1 cellular context compared by ENCODE assay signal in the genomic region with DNA sequence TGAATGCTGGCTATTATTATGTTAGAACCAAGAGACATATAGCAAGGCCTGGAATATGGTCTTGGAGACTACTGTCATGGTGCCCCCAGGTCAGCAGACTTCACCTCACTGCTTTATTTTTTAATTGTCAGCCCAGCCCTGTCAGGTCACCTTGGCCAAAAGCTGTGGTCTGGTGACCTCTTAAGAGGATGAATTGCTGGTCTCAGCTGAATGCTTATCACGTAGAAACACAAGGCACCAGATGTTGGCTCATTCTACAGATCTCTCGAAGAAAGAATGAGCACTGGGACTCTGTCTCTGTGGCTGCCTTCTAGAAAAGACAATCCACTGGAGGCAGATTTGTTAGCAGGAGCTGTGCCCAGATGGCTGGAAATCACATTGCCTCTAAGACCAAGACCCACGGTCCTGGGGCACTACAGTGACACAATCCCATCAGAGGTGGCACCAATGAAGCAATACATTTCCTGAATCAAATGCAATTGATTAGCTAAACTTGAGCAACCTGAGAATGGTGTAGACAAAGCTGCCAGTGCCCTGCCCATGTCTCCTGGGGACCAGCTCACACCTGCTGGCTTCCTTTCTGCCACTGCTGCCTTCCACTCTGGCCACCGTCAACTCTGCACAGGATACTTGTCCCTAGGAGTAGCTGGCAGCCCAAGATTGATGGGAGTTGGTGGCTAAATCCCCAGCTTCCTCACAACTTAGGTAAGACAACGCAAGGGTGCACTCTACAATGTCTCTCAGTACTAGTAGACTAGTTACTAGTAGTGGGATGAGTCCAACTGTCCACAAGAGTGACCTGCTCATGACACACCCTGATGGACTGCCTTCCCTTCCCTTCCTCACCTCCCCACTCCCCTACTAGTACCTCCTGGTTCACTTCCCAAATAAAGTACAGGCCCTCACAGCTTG.
TF ChIP-seq lines count a peak whose summit lies in the region.

No MANE protein-coding gene starts in this region.

TF ChIP-seq in K562, 482 proteins besides CTCF, POLR2A, EP300 and RAD21 (continued from another document and continues in another):
- TF ChIP-seq GTF2E2 (tag; IDR thresholded peaks at IDR 0.05): no peak
- TF ChIP-seq ATF1 (CRISPR knock-in tag; IDR thresholded peaks at IDR 0.05): no peak
- no peak for TF ChIP-seq ATF1 (tag; IDR thresholded peaks at IDR 0.05)
- TF ChIP-seq, protein P1, sequence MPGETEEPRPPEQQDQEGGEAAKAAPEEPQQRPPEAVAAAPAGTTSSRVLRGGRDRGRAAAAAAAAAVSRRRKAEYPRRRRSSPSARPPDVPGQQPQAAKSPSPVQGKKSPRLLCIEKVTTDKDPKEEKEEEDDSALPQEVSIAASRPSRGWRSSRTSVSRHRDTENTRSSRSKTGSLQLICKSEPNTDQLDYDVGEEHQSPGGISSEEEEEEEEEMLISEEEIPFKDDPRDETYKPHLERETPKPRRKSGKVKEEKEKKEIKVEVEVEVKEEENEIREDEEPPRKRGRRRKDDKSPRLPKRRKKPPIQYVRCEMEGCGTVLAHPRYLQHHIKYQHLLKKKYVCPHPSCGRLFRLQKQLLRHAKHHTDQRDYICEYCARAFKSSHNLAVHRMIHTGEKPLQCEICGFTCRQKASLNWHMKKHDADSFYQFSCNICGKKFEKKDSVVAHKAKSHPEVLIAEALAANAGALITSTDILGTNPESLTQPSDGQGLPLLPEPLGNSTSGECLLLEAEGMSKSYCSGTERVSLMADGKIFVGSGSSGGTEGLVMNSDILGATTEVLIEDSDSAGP (CRISPR knock-in tag; IDR thresholded peaks at IDR 0.05): no peak
- TF ChIP-seq PYGO2 (tag; IDR thresholded peaks at IDR 0.05): no peak
- TF ChIP-seq SMC3 (conservative IDR thresholded peaks at IDR 0.05; ENCODE audit: insufficient read depth, low read depth, low read length): no peak
- TF ChIP-seq MEF2A (IDR thresholded peaks at IDR 0.05; ENCODE audit: control insufficient read depth, low read depth, low read length): no peak
- no peak for TF ChIP-seq GTF2A2 (tag; IDR thresholded peaks at IDR 0.05)
- no peak for TF ChIP-seq MAZ (CRISPR knock-in tag; conservative IDR thresholded peaks at IDR 0.05 in 1 of 2, IDR thresholded peaks at IDR 0.05 in 1 of 2)
- TF ChIP-seq GTF2B (IDR thresholded peaks at IDR 0.05; ENCODE audit: extremely low read depth, insufficient read length): no peak
- no peak for TF ChIP-seq FOXA1 (IDR thresholded peaks at IDR 0.05; ENCODE audit: borderline replicate concordance)
- no peak for TF ChIP-seq ZNF354B (CRISPR knock-in tag; IDR thresholded peaks at IDR 0.05)
- TF ChIP-seq PHB2 (IDR thresholded peaks at IDR 0.05; ENCODE audit: low read depth): no peak
- no peak for TF ChIP-seq KAT7 (CRISPR knock-in tag; IDR thresholded peaks at IDR 0.05; ENCODE audit: borderline replicate concordance)
- TF ChIP-seq NFYB (IDR thresholded peaks at IDR 0.05; ENCODE audit: extremely low read depth, insufficient read length): no peak
- no peak for TF ChIP-seq SP1 (CRISPR knock-in tag; IDR thresholded peaks at IDR 0.05)
- no peak for TF ChIP-seq ZNF12 (CRISPR knock-in tag; IDR thresholded peaks at IDR 0.05)
- TF ChIP-seq PTBP1 (IDR thresholded peaks at IDR 0.05; ENCODE audit: low read depth, low read length): no peak
- TF ChIP-seq ZEB2 (IDR thresholded peaks at IDR 0.05): peak; percentile 71; the same call in 1 of the 2 replicates
- TF ChIP-seq, protein P2, sequence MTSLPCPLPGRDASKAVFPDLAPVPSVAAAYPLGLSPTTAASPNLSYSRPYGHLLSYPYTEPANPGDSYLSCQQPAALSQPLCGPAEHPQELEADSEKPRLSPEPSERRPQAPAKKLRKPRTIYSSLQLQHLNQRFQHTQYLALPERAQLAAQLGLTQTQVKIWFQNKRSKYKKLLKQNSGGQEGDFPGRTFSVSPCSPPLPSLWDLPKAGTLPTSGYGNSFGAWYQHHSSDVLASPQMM (CRISPR knock-in tag; IDR thresholded peaks at IDR 0.05): no peak
- TF ChIP-seq CBFA2T2 (conservative IDR thresholded peaks at IDR 0.05): peak; percentile 93
- TF ChIP-seq, protein P3, sequence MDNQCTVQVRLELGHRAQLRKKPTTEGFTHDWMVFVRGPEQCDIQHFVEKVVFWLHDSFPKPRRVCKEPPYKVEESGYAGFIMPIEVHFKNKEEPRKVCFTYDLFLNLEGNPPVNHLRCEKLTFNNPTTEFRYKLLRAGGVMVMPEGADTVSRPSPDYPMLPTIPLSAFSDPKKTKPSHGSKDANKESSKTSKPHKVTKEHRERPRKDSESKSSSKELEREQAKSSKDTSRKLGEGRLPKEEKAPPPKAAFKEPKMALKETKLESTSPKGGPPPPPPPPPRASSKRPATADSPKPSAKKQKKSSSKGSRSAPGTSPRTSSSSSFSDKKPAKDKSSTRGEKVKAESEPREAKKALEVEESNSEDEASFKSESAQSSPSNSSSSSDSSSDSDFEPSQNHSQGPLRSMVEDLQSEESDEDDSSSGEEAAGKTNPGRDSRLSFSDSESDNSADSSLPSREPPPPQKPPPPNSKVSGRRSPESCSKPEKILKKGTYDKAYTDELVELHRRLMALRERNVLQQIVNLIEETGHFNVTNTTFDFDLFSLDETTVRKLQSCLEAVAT (IDR thresholded peaks at IDR 0.05): peak in 1 of 2 experiments; percentile 36; a peak in 1 of 4 replicates
- TF ChIP-seq, protein P4, sequence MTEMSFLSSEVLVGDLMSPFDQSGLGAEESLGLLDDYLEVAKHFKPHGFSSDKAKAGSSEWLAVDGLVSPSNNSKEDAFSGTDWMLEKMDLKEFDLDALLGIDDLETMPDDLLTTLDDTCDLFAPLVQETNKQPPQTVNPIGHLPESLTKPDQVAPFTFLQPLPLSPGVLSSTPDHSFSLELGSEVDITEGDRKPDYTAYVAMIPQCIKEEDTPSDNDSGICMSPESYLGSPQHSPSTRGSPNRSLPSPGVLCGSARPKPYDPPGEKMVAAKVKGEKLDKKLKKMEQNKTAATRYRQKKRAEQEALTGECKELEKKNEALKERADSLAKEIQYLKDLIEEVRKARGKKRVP (CRISPR knock-in tag; IDR thresholded peaks at IDR 0.05): no peak
- TF ChIP-seq PCBP2 (IDR thresholded peaks at IDR 0.05; ENCODE audit: low read depth, low read length, poor library complexity, severe bottlenecking): no peak
- TF ChIP-seq, protein P5, sequence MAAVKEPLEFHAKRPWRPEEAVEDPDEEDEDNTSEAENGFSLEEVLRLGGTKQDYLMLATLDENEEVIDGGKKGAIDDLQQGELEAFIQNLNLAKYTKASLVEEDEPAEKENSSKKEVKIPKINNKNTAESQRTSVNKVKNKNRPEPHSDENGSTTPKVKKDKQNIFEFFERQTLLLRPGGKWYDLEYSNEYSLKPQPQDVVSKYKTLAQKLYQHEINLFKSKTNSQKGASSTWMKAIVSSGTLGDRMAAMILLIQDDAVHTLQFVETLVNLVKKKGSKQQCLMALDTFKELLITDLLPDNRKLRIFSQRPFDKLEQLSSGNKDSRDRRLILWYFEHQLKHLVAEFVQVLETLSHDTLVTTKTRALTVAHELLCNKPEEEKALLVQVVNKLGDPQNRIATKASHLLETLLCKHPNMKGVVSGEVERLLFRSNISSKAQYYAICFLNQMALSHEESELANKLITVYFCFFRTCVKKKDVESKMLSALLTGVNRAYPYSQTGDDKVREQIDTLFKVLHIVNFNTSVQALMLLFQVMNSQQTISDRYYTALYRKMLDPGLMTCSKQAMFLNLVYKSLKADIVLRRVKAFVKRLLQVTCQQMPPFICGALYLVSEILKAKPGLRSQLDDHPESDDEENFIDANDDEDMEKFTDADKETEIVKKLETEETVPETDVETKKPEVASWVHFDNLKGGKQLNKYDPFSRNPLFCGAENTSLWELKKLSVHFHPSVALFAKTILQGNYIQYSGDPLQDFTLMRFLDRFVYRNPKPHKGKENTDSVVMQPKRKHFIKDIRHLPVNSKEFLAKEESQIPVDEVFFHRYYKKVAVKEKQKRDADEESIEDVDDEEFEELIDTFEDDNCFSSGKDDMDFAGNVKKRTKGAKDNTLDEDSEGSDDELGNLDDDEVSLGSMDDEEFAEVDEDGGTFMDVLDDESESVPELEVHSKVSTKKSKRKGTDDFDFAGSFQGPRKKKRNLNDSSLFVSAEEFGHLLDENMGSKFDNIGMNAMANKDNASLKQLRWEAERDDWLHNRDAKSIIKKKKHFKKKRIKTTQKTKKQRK (IDR thresholded peaks at IDR 0.05; ENCODE audit: borderline replicate concordance, low read depth, low read length): no peak
- TF ChIP-seq HDAC2 (IDR thresholded peaks at IDR 0.05): peak; percentile 66; the same call in 1 of the 2 replicates
- no peak for TF ChIP-seq CTCFL (IDR thresholded peaks at IDR 0.05; ENCODE audit: borderline replicate concordance, insufficient read depth, low read depth, low read length, poor library complexity, severe bottlenecking)
- no peak for TF ChIP-seq ZNF146 (CRISPR knock-in tag; IDR thresholded peaks at IDR 0.05; ENCODE audit: unreplicated experiment)
- TF ChIP-seq KLF13 (tag; IDR thresholded peaks at IDR 0.05; ENCODE audit: borderline replicate concordance, low read depth): no peak
- TF ChIP-seq, protein P6, sequence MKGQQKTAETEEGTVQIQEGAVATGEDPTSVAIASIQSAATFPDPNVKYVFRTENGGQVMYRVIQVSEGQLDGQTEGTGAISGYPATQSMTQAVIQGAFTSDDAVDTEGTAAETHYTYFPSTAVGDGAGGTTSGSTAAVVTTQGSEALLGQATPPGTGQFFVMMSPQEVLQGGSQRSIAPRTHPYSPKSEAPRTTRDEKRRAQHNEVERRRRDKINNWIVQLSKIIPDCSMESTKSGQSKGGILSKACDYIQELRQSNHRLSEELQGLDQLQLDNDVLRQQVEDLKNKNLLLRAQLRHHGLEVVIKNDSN (CRISPR knock-in tag; IDR thresholded peaks at IDR 0.05): no peak
- no peak for TF ChIP-seq ARHGAP35 (IDR thresholded peaks at IDR 0.05; ENCODE audit: partially characterized antibody)
- TF ChIP-seq PHTF2 (CRISPR knock-in tag; IDR thresholded peaks at IDR 0.05): no peak
- no peak for TF ChIP-seq SRSF3 (IDR thresholded peaks at IDR 0.05; ENCODE audit: insufficient read depth, low read length)
- no peak; the same call in 1 of the 2 replicates for TF ChIP-seq EZH2 (IDR thresholded peaks at IDR 0.05; ENCODE audit: borderline replicate concordance, low read depth, low read length)
- no peak for TF ChIP-seq GATAD2B (IDR thresholded peaks at IDR 0.05; ENCODE audit: borderline replicate concordance)
- TF ChIP-seq E2F8 (IDR thresholded peaks at IDR 0.05; ENCODE audit: low read depth, partially characterized antibody): no peak
- TF ChIP-seq ZNF551 (CRISPR knock-in tag; IDR thresholded peaks at IDR 0.05): no peak
- no peak for TF ChIP-seq IFI16 (CRISPR knock-in tag; IDR thresholded peaks at IDR 0.05)
- TF ChIP-seq RBM25 (IDR thresholded peaks at IDR 0.05; ENCODE audit: low read depth, low read length, severe bottlenecking): no peak
- no peak for TF ChIP-seq HMG20A (CRISPR knock-in tag; conservative IDR thresholded peaks at IDR 0.05)
- no peak for TF ChIP-seq SRF (CRISPR knock-in tag; IDR thresholded peaks at IDR 0.05)
- no peak for TF ChIP-seq THRB (CRISPR knock-in tag; conservative IDR thresholded peaks at IDR 0.05)
- 0 out of 2 replicates have a peak, but pooled peaks have one; percentile 59 for TF ChIP-seq ZNF197 (CRISPR knock-in tag; IDR thresholded peaks at IDR 0.05; ENCODE audit: low read depth)
